ENCODE assay signal across 8 cellular contexts in the genomic region with DNA sequence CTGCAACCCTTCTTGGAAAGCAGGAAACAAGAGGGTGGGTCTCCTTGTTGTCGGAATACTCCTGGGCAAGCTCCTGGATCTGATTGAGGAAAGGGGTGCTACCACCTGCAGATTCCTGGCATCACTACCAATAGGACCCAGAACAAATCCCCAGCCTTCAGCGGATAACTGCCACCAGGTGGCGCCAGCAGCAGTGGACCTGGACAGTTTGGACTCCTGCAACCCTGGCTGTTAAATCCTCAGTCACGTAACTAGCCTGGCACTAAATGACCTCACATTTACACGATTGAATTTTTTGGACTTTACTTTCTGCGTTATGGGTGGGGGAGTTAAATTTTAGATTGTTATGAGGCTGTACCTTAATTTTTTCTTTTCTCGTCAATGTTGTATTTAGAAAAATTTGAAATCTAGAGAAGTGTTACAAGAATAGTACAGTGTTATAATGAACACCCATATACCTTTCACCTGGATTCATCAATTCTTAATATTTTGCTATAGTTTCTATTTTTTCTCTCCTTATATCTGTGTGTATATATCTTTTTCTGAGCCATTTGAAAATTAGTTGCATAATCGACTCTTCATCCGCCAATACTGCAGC.
DNase-seq lines count a peak whose midpoint lies in the region; ATAC-seq and TF ChIP-seq lines count a peak whose summit lies in the region.

No MANE protein-coding gene starts in this region.

- no peaks in the 10 kb centered on the region for H3K27me3 ChIP-seq in KMS-11 (ENCODE audit: insufficient read depth, low read depth)

- no peaks in the 10 kb centered on the region for H3K36me3 ChIP-seq in KMS-11 (ENCODE audit: insufficient read depth)

- peaks cover 29% of the 10 kb centered on the region for H3K4me1 ChIP-seq in KMS-11 (ENCODE audit: low read depth, poor library complexity, severe bottlenecking)

- H3K4me2 ChIP-seq in KMS-11, result no peak overlapping the region

- peak; percentile 83 for ATAC-seq in GM21723 (IDR thresholded peaks at IDR 0.05; ENCODE audit: unreplicated experiment)
- ATAC-seq in left ventricle myocardium superior, result no peak
- peak; percentile 65 for ATAC-seq in sciatic nerve

- no peaks in the 10 kb centered on the region for H4K20me1 ChIP-seq in KMS-11 (ENCODE audit: insufficient read depth)

- intact Hi-C loops in left ventricle myocardium superior (cut with micrococcal nuclease), result no loop called here
- intact Hi-C loops in sciatic nerve (cut with DNase I), result no loop called here

- H3K27ac ChIP-seq in KMS-11, result no peak overlapping the region

- no peak overlapping the region for H2AFZ ChIP-seq in KMS-11 (ENCODE audit: low read depth)

- H3K79me2 ChIP-seq in KMS-11 (ENCODE audit: insufficient read depth, low read depth), result no peaks in the 10 kb centered on the region

- TF ChIP-seq CTCF in KMS-11 (conservative IDR thresholded peaks at IDR 0.05; ENCODE audit: low read depth, low read length), result peak; percentile 92

- no peak overlapping the region for H3K9ac ChIP-seq in KMS-11

- H3K4me3 ChIP-seq in KMS-11 (IDR thresholded peaks at IDR 0.05; ENCODE audit: insufficient read depth, low read depth, low read length), result no peak overlapping the region

- DNase-seq in GM03348 (ENCODE audit: low spot score) (peak; percentile 86), OCI-M1 (lab: John Stamatoyannopoulos, UW) (peak; percentile 70), left ventricle myocardium superior (peak; percentile 75), sciatic nerve (ENCODE audit: low spot score) (peak; percentile 79)
- DNase-seq in activated naive CD4-positive, alpha-beta T cell treated with anti-CD3 and anti-CD28 coated beads, Interleukin-2, amount 50 U/mL, for 16 hours, result peak; percentile 35
- no peak for DNase-seq in central memory CD4-positive, alpha-beta T cell
